ENCODE assay signal across 15 cellular contexts in genomic region chr17:74607219-74607618, GRCh38. TPM values are rescaled to one million over a fixed set of nuclear protein-coding genes. Genes with fewer than 3 reads are reported as not detected.
DNase-seq lines count a peak whose midpoint lies in the region; ATAC-seq and TF ChIP-seq lines count a peak whose summit lies in the region.
"Had no signal": no experiment of that assay in that cellular context is flagged by ENCODE, and none has a peak within 500 bp of the region (broad histone marks: within the 10 kb centered on the region; RNA-seq: fewer than 3 reads in every experiment).

No MANE protein-coding gene starts in this region.

- no peaks in the 10 kb centered on the region for H4K20me1 ChIP-seq in PC-3 (ENCODE audit: low read length)

- H3K4me3 Mint-ChIP-seq in activated naive CD4-positive, alpha-beta T cell treated with anti-CD3 and anti-CD28 coated beads, Interleukin-2, amount 50 U/mL, for 24 hours, result no peak overlapping the region
- peak overlapping the region; percentile 15 for H3K4me3 Mint-ChIP-seq in glutamatergic neuron (ENCODE audit: unreplicated experiment)
- H3K4me3 Mint-ChIP-seq: CD4-positive, CD25-positive, alpha-beta regulatory T cell had no signal

- no peaks in the 10 kb centered on the region for H3K79me2 ChIP-seq in PC-3 (ENCODE audit: low read length)

- H3K27me3 Mint-ChIP-seq in activated naive CD4-positive, alpha-beta T cell treated with anti-CD3 and anti-CD28 coated beads, Interleukin-2, amount 50 U/mL, for 24 hours, result peaks cover 4% of the 10 kb centered on the region
- peaks cover 11% of the 10 kb centered on the region for H3K27me3 Mint-ChIP-seq in glutamatergic neuron (ENCODE audit: unreplicated experiment)

- H3K36me3 Mint-ChIP-seq in activated naive CD4-positive, alpha-beta T cell treated with anti-CD3 and anti-CD28 coated beads, Interleukin-2, amount 50 U/mL, for 24 hours, result no peaks in the 10 kb centered on the region
- no peaks in the 10 kb centered on the region for H3K36me3 Mint-ChIP-seq in glutamatergic neuron (ENCODE audit: unreplicated experiment)
- H3K36me3 Mint-ChIP-seq: CD4-positive, CD25-positive, alpha-beta regulatory T cell had no signal

- peaks cover 11% of the 10 kb centered on the region for H3K4me1 Mint-ChIP-seq in activated naive CD4-positive, alpha-beta T cell treated with anti-CD3 and anti-CD28 coated beads, Interleukin-2, amount 50 U/mL, for 24 hours
- peaks cover 47% of the 10 kb centered on the region for H3K4me1 Mint-ChIP-seq in glutamatergic neuron (ENCODE audit: low read depth, unreplicated experiment)
- H3K4me1 Mint-ChIP-seq: CD4-positive, CD25-positive, alpha-beta regulatory T cell had no signal

- DNase-seq in activated naive CD4-positive, alpha-beta T cell treated with anti-CD3 and anti-CD28 coated beads, Interleukin-2, amount 50 U/mL, for 16 hours, result no peak
- peak; percentile 8 for DNase-seq in G401 (ENCODE audit: low spot score)
- DNase-seq in glutamatergic neuron, result no peak
- DNase-seq in PC-3, result no peak
- DNase-seq in NCI-H69 (lab: John Stamatoyannopoulos, UW), result no peak
- DNase-seq: BE2C; Caco-2; CD4-positive, CD25-positive, alpha-beta regulatory T cell; GDM1; GM23248 had no signal

- H3K27ac ChIP-seq in PC-3 (ENCODE audit: low read length), result no peak overlapping the region
- H3K27ac ChIP-seq: GM23248 had no signal

- POLR2A ChIA-PET in PC-3 (lab: Charles Lee; ENCODE audit: unreplicated experiment), result no interaction called here

- intact Hi-C loops in PC-3 (cut with micrococcal nuclease), result no loop called here

- H3K4me1 ChIP-seq in PC-3 (ENCODE audit: insufficient read depth, low read length), result peaks cover 8% of the 10 kb centered on the region
- H3K4me1 ChIP-seq: BE2C, Caco-2, HAP-1 had no signal

- no peaks in the 10 kb centered on the region for H3K9me3 ChIP-seq in PC-3 (ENCODE audit: low read length)
- H3K9me3 ChIP-seq: BE2C, Caco-2, HAP-1 had no signal

- no peaks in the 10 kb centered on the region for H3F3A ChIP-seq in PC-3 (ENCODE audit: low read length, unreplicated experiment)

- H3K27ac Mint-ChIP-seq in activated naive CD4-positive, alpha-beta T cell treated with anti-CD3 and anti-CD28 coated beads, Interleukin-2, amount 50 U/mL, for 24 hours, result peak overlapping the region; percentile 3
- peak overlapping the region; percentile 80 for H3K27ac Mint-ChIP-seq in glutamatergic neuron (ENCODE audit: unreplicated experiment)
- H3K27ac Mint-ChIP-seq: CD4-positive, CD25-positive, alpha-beta regulatory T cell had no signal

- no peaks in the 10 kb centered on the region for H3K9me2 ChIP-seq in PC-3 (replicated peaks; ENCODE audit: low read length)

- no peak overlapping the region for H3K4me2 ChIP-seq in PC-3 (ENCODE audit: low read length)

- H3K36me3 ChIP-seq in PC-3 (ENCODE audit: low read depth, low read length), result no peaks in the 10 kb centered on the region
- H3K36me3 ChIP-seq: BE2C, HAP-1 had no signal

- H3K9me3 Mint-ChIP-seq in activated naive CD4-positive, alpha-beta T cell treated with anti-CD3 and anti-CD28 coated beads, Interleukin-2, amount 50 U/mL, for 24 hours, result no peaks in the 10 kb centered on the region
- H3K9me3 Mint-ChIP-seq in glutamatergic neuron (ENCODE audit: unreplicated experiment), result peaks cover 16% of the 10 kb centered on the region

- BruUV-seq in PC-3 (replicated peaks; lab: Mats Ljungman, UMichigan), result no TSS peak

- no peak for ATAC-seq in PC-3

- TF ChIP-seq CTCF in glutamatergic neuron (IDR thresholded peaks at IDR 0.05; ENCODE audit: partially characterized antibody, unreplicated experiment) (no peak), PC-3 (conservative IDR thresholded peaks at IDR 0.05; ENCODE audit: low read depth, low read length) (no peak)

- no peak overlapping the region for H3K4me3 ChIP-seq in PC-3 (ENCODE audit: low read length)
- H3K4me3 ChIP-seq: GM23248, HAP-1 had no signal

- CTCF ChIA-PET in PC-3 (lab: Charles Lee), result interaction anchor here (0.6 kb wide), 1 partner anchor 41 kb away, joined by 4 read pairs; no protein-coding TSS in a partner anchor

- H2AFZ ChIP-seq in PC-3 (ENCODE audit: low read length), result no peak overlapping the region
- H2AFZ ChIP-seq: GM23248 had no signal

- H3K9ac ChIP-seq in PC-3 (ENCODE audit: low read length), result no peak overlapping the region
- H3K9ac ChIP-seq: GM23248 had no signal

- in situ Hi-C loops in G401 (cut with HindIII; ENCODE audit: low sequenced_read_pairs), result no loop called here

- peaks cover 55% of the 10 kb centered on the region for H3K27me3 ChIP-seq in PC-3 (ENCODE audit: low read length)

RNA-seq across cellular contexts. Expression of gene CD300LD, which starts 15.1 kb away (rescaled TPM):
- not detected in 2 replicates for total RNA-seq in G401 (2014; rRNA removed; shearing (Covaris generic))
- total RNA-seq in glutamatergic neuron (ENCODE audit: unreplicated experiment) (not detected), PC-3 (2014; rRNA removed) (not detected in 2 replicates)
- total RNA-seq: A172; Caco-2; CD4-positive, CD25-positive, alpha-beta regulatory T cell; GM23248; H4; HT-29 had no signal

RNA-seq across cellular contexts. Expression of gene CD300E, which starts 16.3 kb away (rescaled TPM):
- total RNA-seq in G401 (2014; rRNA removed; shearing (Covaris generic)), result not detected in 2 replicates
- total RNA-seq in glutamatergic neuron (ENCODE audit: unreplicated experiment) (not detected), PC-3 (2014; rRNA removed) (not detected in 2 replicates)
- total RNA-seq: A172; Caco-2; CD4-positive, CD25-positive, alpha-beta regulatory T cell; GM23248; H4; HT-29 had no signal

RNA-seq across cellular contexts. Expression of gene CD300H, which starts 39.9 kb away (rescaled TPM):
- total RNA-seq in G401 (2014; rRNA removed; shearing (Covaris generic)), result not detected in 2 replicates
- total RNA-seq in glutamatergic neuron (ENCODE audit: unreplicated experiment) (not detected), PC-3 (2014; rRNA removed) (not detected in 2 replicates)
- total RNA-seq: A172; Caco-2; CD4-positive, CD25-positive, alpha-beta regulatory T cell; GM23248; H4; HT-29 had no signal
